Comparison of ENCODE assay signal across 20 cellular contexts in genomic region chr2:232434563-232435374, GRCh38. TPM values are rescaled to one million over a fixed set of nuclear protein-coding genes. Genes with fewer than 3 reads are reported as not detected.
DNase-seq lines count a peak whose midpoint lies in the region; ATAC-seq and TF ChIP-seq lines count a peak whose summit lies in the region.
"Had no signal": no experiment of that assay in that cellular context is flagged by ENCODE, and none has a peak within 500 bp of the region (broad histone marks: within the 10 kb centered on the region; RNA-seq: fewer than 3 reads in every experiment).

No MANE protein-coding gene starts in this region.

- 91 to 92% methylated on average over 6 to 12 of the region's 12 CpGs for WGBS in endodermal cell (ENCODE audit: insufficient coverage in 1 of 2, insufficient read length in 1 of 2), 2 experiments
- WGBS in testis, 2 donors = 94 to 95% methylated on average over 10 to 12 of the region's 12 CpGs

- H3K27ac ChIP-seq in BLaER1 (peak overlapping the region; percentile 71), endodermal cell (ENCODE audit: low read depth, low read length) (no peak overlapping the region), testis (no peak overlapping the region)

- DNase-seq in GM03348 (ENCODE audit: low spot score) (peak; percentile 9), endodermal cell (peak; percentile 52), posterior vena cava (ENCODE audit: low spot score) (peak; percentile 32), H4 (ENCODE audit: low spot score) (no peak), testis (no peak)
- DNase-seq: CD4-positive, CD25-positive, alpha-beta regulatory T cell; COR-L47; GF-D8; NCI-H1417 treated with DMSO at 0.1 percent for 48 hours; NCI-H187 treated with DMSO at 0.1 percent for 48 hours; NCI-H226; NCI-H524; NCI-H82; RPMI8226 had no signal

- H3K4me1 ChIP-seq in BLaER1 = peaks cover 43% of the 10 kb centered on the region
- H3K4me1 ChIP-seq in endodermal cell (ENCODE audit: control insufficient read depth, insufficient read depth, low read length) = no peaks in the 10 kb centered on the region
- H3K4me1 ChIP-seq in testis = no peaks in the 10 kb centered on the region

- H3K36me3 Mint-ChIP-seq in endodermal cell (ENCODE audit: low read depth) = no peaks in the 10 kb centered on the region
- H3K36me3 Mint-ChIP-seq: CD4-positive, CD25-positive, alpha-beta regulatory T cell had no signal

- intact Hi-C loops in posterior vena cava (cut with DNase I) = loop anchor here in 1 of 2 donors (5.0 kb wide), 1 partner anchor 527 kb away; no protein-coding TSS in a partner anchor
- intact Hi-C loops in testis (cut with DNase I; ENCODE audit: low total_unique reads) = loop anchor here (5.0 kb wide), 1 partner anchor 532 kb away; no protein-coding TSS in a partner anchor

- H3K4me3 ChIP-seq in BLaER1 (no peak overlapping the region), endodermal cell (ENCODE audit: low read length) (no peak overlapping the region), testis (no peak overlapping the region)
- H3K4me3 ChIP-seq: GM12878 had no signal

- no peaks in the 10 kb centered on the region for H3K27me3 ChIP-seq in BLaER1
- H3K27me3 ChIP-seq in endodermal cell (ENCODE audit: control insufficient read depth, insufficient read depth, low read length, poor library complexity, severe bottlenecking) = peaks cover 5% of the 10 kb centered on the region
- no peaks in the 10 kb centered on the region for H3K27me3 ChIP-seq in testis

- H3K4me3 Mint-ChIP-seq in endodermal cell = no peak overlapping the region
- H3K4me3 Mint-ChIP-seq: CD4-positive, CD25-positive, alpha-beta regulatory T cell had no signal

- H3K4me2 ChIP-seq in BLaER1 = peak overlapping the region; percentile 85

- H3K9me3 ChIP-seq in BLaER1 = no peaks in the 10 kb centered on the region
- no peaks in the 10 kb centered on the region for H3K9me3 ChIP-seq in endodermal cell (ENCODE audit: control insufficient read depth, low read length)
- H3K9me3 ChIP-seq in testis = no peaks in the 10 kb centered on the region

- H3K4me1 Mint-ChIP-seq in endodermal cell = peaks cover 11% of the 10 kb centered on the region

- no peak for TF ChIP-seq CTCF in endodermal cell (conservative IDR thresholded peaks at IDR 0.05)
- no peak for TF ChIP-seq CTCF in testis (IDR thresholded peaks at IDR 0.05)

- no peaks in the 10 kb centered on the region for H3K9me3 Mint-ChIP-seq in endodermal cell

- ATAC-seq in HG03108 (IDR thresholded peaks at IDR 0.05; ENCODE audit: unreplicated experiment) = no peak
- ATAC-seq: GM12878 had no signal

- H3K9ac ChIP-seq in BLaER1 (no peak overlapping the region), endodermal cell (ENCODE audit: extremely low read depth, low read length, poor library complexity, severe bottlenecking) (no peak overlapping the region)

- H3K27ac Mint-ChIP-seq in endodermal cell = no peak overlapping the region

- TF ChIP-seq POLR2A in testis (IDR thresholded peaks at IDR 0.05) = no peak

- H4K20me1 ChIP-seq in BLaER1 = no peaks in the 10 kb centered on the region

- H3K36me3 ChIP-seq in BLaER1 (no peaks in the 10 kb centered on the region), endodermal cell (ENCODE audit: control insufficient read depth, insufficient read depth, low read length) (no peaks in the 10 kb centered on the region), testis (ENCODE audit: low read depth, missing control alignments) (no peaks in the 10 kb centered on the region)

- H3K27me3 Mint-ChIP-seq in endodermal cell (ENCODE audit: insufficient read depth) = peaks cover 21% of the 10 kb centered on the region
- H3K27me3 Mint-ChIP-seq: CD4-positive, CD25-positive, alpha-beta regulatory T cell had no signal

RNA-seq across cellular contexts. Expression of gene ALPI, which starts 21.2 kb away (rescaled TPM):
- total RNA-seq in endodermal cell (not detected), posterior vena cava (not detected), testis (under 1 TPM in 1 of 2 donors, not detected in 1; 0.43 TPM)
- not detected for polyA plus RNA-seq in endodermal cell (2013, experiment 1 of 2)
- not detected for polyA plus RNA-seq in endodermal cell (2013, experiment 2 of 2)
- total RNA-seq in H4 (2014; rRNA removed; shearing (Covaris generic)) = not detected in 2 replicates
- 0.16 TPM for polyA plus RNA-seq in testis (ENCODE audit: insufficient read depth, low read depth, low replicate concordance)
- total RNA-seq: CD4-positive, CD25-positive, alpha-beta regulatory T cell; Daoy; GM12878; HT1080; M059J had no signal
- polyA plus RNA-seq: CD4-positive, CD25-positive, alpha-beta regulatory T cell; GM12878 had no signal

RNA-seq across cellular contexts. Expression of gene ALPG, which starts 28.1 kb away (rescaled TPM):
- not detected for total RNA-seq in endodermal cell
- polyA plus RNA-seq in endodermal cell (2013, experiment 1 of 2) = 0.11 TPM
- not detected for polyA plus RNA-seq in endodermal cell (2013, experiment 2 of 2)
- total RNA-seq in posterior vena cava = not detected
- total RNA-seq in H4 (2014; rRNA removed; shearing (Covaris generic)) = not detected in 2 replicates
- total RNA-seq in testis = 1 to 10 TPM in 1 of 2 donors, under 1 TPM in 1; 0.93 to 1.0 TPM
- polyA plus RNA-seq in testis (ENCODE audit: insufficient read depth, low read depth, low replicate concordance) = 0.44 TPM
- total RNA-seq: CD4-positive, CD25-positive, alpha-beta regulatory T cell; Daoy; GM12878; HT1080; M059J had no signal
- polyA plus RNA-seq: CD4-positive, CD25-positive, alpha-beta regulatory T cell; GM12878 had no signal

RNA-seq across cellular contexts. Expression of gene ECEL1, which starts 52.9 kb away (rescaled TPM):
- total RNA-seq in endodermal cell = 1 to 10 TPM; 1.6 to 4.6 TPM
- polyA plus RNA-seq in endodermal cell (2013, experiment 1 of 2) = 16.1 TPM
- 12.0 TPM for polyA plus RNA-seq in endodermal cell (2013, experiment 2 of 2)
- total RNA-seq in posterior vena cava = 1 to 10 TPM in 1 of 2 donors, under 1 TPM in 1; 0.52 to 2.8 TPM
- not detected in 2 replicates for total RNA-seq in H4 (2014; rRNA removed; shearing (Covaris generic))
- 1 to 10 TPM; 2.7 to 8.7 TPM for total RNA-seq in testis
- 4.3 TPM for polyA plus RNA-seq in testis (ENCODE audit: insufficient read depth, low read depth, low replicate concordance)
- total RNA-seq: CD4-positive, CD25-positive, alpha-beta regulatory T cell; Daoy; GM12878; HT1080; M059J had no signal
- polyA plus RNA-seq: CD4-positive, CD25-positive, alpha-beta regulatory T cell; GM12878 had no signal

RNA-seq across cellular contexts. Expression of gene ALPP, which starts 56.2 kb away (rescaled TPM):
- total RNA-seq in endodermal cell = not detected
- not detected for polyA plus RNA-seq in endodermal cell (2013, experiment 1 of 2)
- not detected for polyA plus RNA-seq in endodermal cell (2013, experiment 2 of 2)
- total RNA-seq in posterior vena cava = not detected
- total RNA-seq in H4 (2014; rRNA removed; shearing (Covaris generic)) = 1.4 and 1.5 TPM in 2 replicates
- total RNA-seq in testis = under 1 TPM; 0.25 to 0.87 TPM
- not detected for polyA plus RNA-seq in testis (ENCODE audit: insufficient read depth, low read depth, low replicate concordance)
- total RNA-seq: CD4-positive, CD25-positive, alpha-beta regulatory T cell; Daoy; GM12878; HT1080 had no signal
- polyA plus RNA-seq: CD4-positive, CD25-positive, alpha-beta regulatory T cell had no signal

Comparison
In these comparisons a context has a peak if more than half of its experiments do, and no peak if none do; other contexts are left out.
1. DNase-seq: peak in GM03348 (single experiment), endodermal cell (single experiment) and posterior vena cava (single experiment); none in H4 (single experiment) and testis (single experiment).